Comparison of ENCODE assay signal across 1 cellular context in genomic region chr7:100655908-100656674, GRCh38.
TF ChIP-seq lines count a peak whose summit lies in the region.

TSS of gene ACTL6B (minus strand) at chr7:100656448. CDS start at chr7:100656354, 94 bp downstream.

TF ChIP-seq in K562, 482 proteins besides CTCF, POLR2A, EP300 and RAD21 (continued from another document and continues in another):
- TF ChIP-seq ZBTB5 (IDR thresholded peaks at IDR 0.05) (peak; percentile 99), ZNF695 (CRISPR knock-in tag; IDR thresholded peaks at IDR 0.05) (no peak), NEUROD1 (IDR thresholded peaks at IDR 0.05; ENCODE audit: borderline replicate concordance, low read depth, low read length, partially characterized antibody) (peak; percentile 75), GTF2A2 (tag; IDR thresholded peaks at IDR 0.05) (no peak), ZNF551 (CRISPR knock-in tag; IDR thresholded peaks at IDR 0.05) (no peak), ZNF592 (IDR thresholded peaks at IDR 0.05) (no peak), RNF2 (IDR thresholded peaks at IDR 0.05) (no peak), MCM5 (IDR thresholded peaks at IDR 0.05; ENCODE audit: low read depth) (no peak), TRIM25 (IDR thresholded peaks at IDR 0.05; ENCODE audit: borderline replicate concordance) (no peak), TBP (optimal IDR thresholded peaks at IDR 0.05; ENCODE audit: low read depth, low read length) (no peak), CHD4 (IDR thresholded peaks at IDR 0.05; ENCODE audit: insufficient read depth, insufficient replicate concordance, low read depth, low read length, poor library complexity, severe bottlenecking) (no peak), MNT (conservative IDR thresholded peaks at IDR 0.05) (peak; percentile 32 to 79; a peak in 2 of 4 replicates), CXXC5 (CRISPR knock-in tag; IDR thresholded peaks at IDR 0.05) (peak; percentile 83), SRF (CRISPR knock-in tag; IDR thresholded peaks at IDR 0.05) (peak in 1 of 2 experiments; percentile 80; a peak in 2 of 4 replicates), ZNF12 (CRISPR knock-in tag; IDR thresholded peaks at IDR 0.05) (no peak; the same call in 1 of the 2 replicates), ELF1 (tag; IDR thresholded peaks at IDR 0.05) (no peak), GATAD2A (IDR thresholded peaks at IDR 0.05) (no peak), ZNF232 (CRISPR knock-in tag; IDR thresholded peaks at IDR 0.05) (peak; percentile 97), FIP1L1 (IDR thresholded peaks at IDR 0.05; ENCODE audit: low read depth, low read length, poor library complexity, severe bottlenecking) (no peak), SIRT6 (IDR thresholded peaks at IDR 0.05; ENCODE audit: low read depth, low read length) (no peak), ZNF436 (CRISPR knock-in tag; IDR thresholded peaks at IDR 0.05) (no peak), EWSR1 (IDR thresholded peaks at IDR 0.05; ENCODE audit: borderline replicate concordance, low read depth, partially characterized antibody) (no peak), FOXK1 (CRISPR knock-in tag; IDR thresholded peaks at IDR 0.05; ENCODE audit: borderline replicate concordance) (no peak; the same call in 1 of the 2 replicates), POU5F1 (IDR thresholded peaks at IDR 0.05; ENCODE audit: borderline replicate concordance, low read depth, low read length, partially characterized antibody) (no peak), PPARD (CRISPR knock-in tag; IDR thresholded peaks at IDR 0.05) (no peak), ZSCAN32 (CRISPR knock-in tag; IDR thresholded peaks at IDR 0.05) (no peak), MGA (IDR thresholded peaks at IDR 0.05) (no peak), TGIF2 (CRISPR knock-in tag; IDR thresholded peaks at IDR 0.05) (peak; percentile 89), SMAD3 (CRISPR knock-in tag; conservative IDR thresholded peaks at IDR 0.05) (no peak), CTBP1 (IDR thresholded peaks at IDR 0.05; ENCODE audit: borderline replicate concordance) (no peak), OTX1 (CRISPR knock-in tag; IDR thresholded peaks at IDR 0.05) (no peak), KLF1 (tag; IDR thresholded peaks at IDR 0.05) (0 out of 2 replicates have a peak, but pooled peaks have one; percentile 37), RAD51 (IDR thresholded peaks at IDR 0.05; ENCODE audit: borderline replicate concordance, low read depth) (no peak), ESRRA (IDR thresholded peaks at IDR 0.05; ENCODE audit: borderline replicate concordance, low read depth) (no peak), ZNF512 (tag; IDR thresholded peaks at IDR 0.05) (no peak), SMARCC2 (IDR thresholded peaks at IDR 0.05; ENCODE audit: low read depth) (no peak), EGR1 (conservative IDR thresholded peaks at IDR 0.05) (peak; percentile 99)
